8 cellular contexts compared by ENCODE assay signal in genomic region chr6:43724914-43725642, GRCh38. TPM values are rescaled to one million over a fixed set of nuclear protein-coding genes. Genes with fewer than 3 reads are reported as not detected.
DNase-seq lines count a peak whose midpoint lies in the region; ATAC-seq and TF ChIP-seq lines count a peak whose summit lies in the region.

No MANE protein-coding gene starts in this region.

- WGBS in ovary, 3 donors, result 51 to 61% (median 53%) methylated on average over 17 of the region's 17 CpGs
- WGBS in aorta, 2 donors, result 74 to 77% methylated on average over 16 to 17 of the region's 17 CpGs

- CTCF ChIA-PET in activated CD8-positive, alpha-beta T cell treated with anti-CD3 and anti-CD28 coated beads for 36 hours (lab: Charles Lee), result interaction anchor here (0.7 to 4.8 kb wide), 31 partner anchors 9 to 355 kb away, joined by 3 to 69 read pairs (median 5); partner anchors contain the start of gene VEGFA

- H3K27me3 Mint-ChIP-seq in activated CD8-positive, alpha-beta T cell treated with anti-CD3 and anti-CD28 coated beads for 36 hours, result no peaks in the 10 kb centered on the region

- ATAC-seq in HG02885 (IDR thresholded peaks at IDR 0.05; ENCODE audit: poor library complexity, unreplicated experiment), result peak; percentile 80
- peak; percentile 71 for ATAC-seq in activated CD8-positive, alpha-beta T cell treated with anti-CD3 and anti-CD28 coated beads for 36 hours
- ATAC-seq in aorta (ENCODE audit: low FRiP score), result peak; percentile 81

- no peaks in the 10 kb centered on the region for H3K9me3 ChIP-seq in ovary
- H3K9me3 ChIP-seq in aorta (ENCODE audit: control insufficient read depth, low read length), result no peaks in the 10 kb centered on the region

- H3K27ac Mint-ChIP-seq in activated CD8-positive, alpha-beta T cell treated with anti-CD3 and anti-CD28 coated beads for 36 hours, result peak overlapping the region; percentile 91

- TF ChIP-seq POLR2A in ovary (IDR thresholded peaks at IDR 0.05), result no peak

- no peaks in the 10 kb centered on the region for H3K4me1 ChIP-seq in ovary (ENCODE audit: insufficient read depth)
- H3K4me1 ChIP-seq in aorta (ENCODE audit: control insufficient read depth in 1 of 2, insufficient read depth in 2 of 2, low read length in 2 of 2), result no peaks in the 10 kb centered on the region

- intact Hi-C loops in activated CD8-positive, alpha-beta T cell treated with anti-CD3 and anti-CD28 coated beads for 36 hours (cut with micrococcal nuclease), result loop anchor here (2.0 to 5.0 kb wide), 2 partner anchors 47 to 350 kb away; partner anchors contain the start of gene VEGFA
- intact Hi-C loops in ovary (cut with DNase I), result no loop called here
- intact Hi-C loops in aorta (cut with DNase I), result loop anchor here in 1 of 2 donors (2.0 to 5.0 kb wide), 2 partner anchors 58 to 354 kb away; no protein-coding TSS in a partner anchor

- in situ Hi-C loops in GM13977 (cut with MboI; ENCODE audit: low pct_unique_long_range_greater_than_20kb, low sequenced_read_pairs, unreplicated experiment), result no loop called here

- TF ChIP-seq EP300 in ovary (IDR thresholded peaks at IDR 0.05), result no peak

- H3K4me3 ChIP-seq in ovary (no peak overlapping the region), aorta (ENCODE audit: low read length in 2 of 2) (no peak overlapping the region)

- peak; percentile 73 for DNase-seq in GM13977 (ENCODE audit: low spot score)
- peak; percentile 89 for DNase-seq in NCI-H510A (lab: John Stamatoyannopoulos, UW)
- DNase-seq in activated CD8-positive, alpha-beta T cell treated with anti-CD3 and anti-CD28 coated beads for 36 hours, result peak; percentile 94
- DNase-seq in epidermal melanocyte (ENCODE audit: insufficient read length, low spot score), result peak; percentile 44
- peak; percentile 43 to 79 (median 69) for DNase-seq in ovary
- DNase-seq in aorta, result peak; percentile 87 to 89
- no peak for DNase-seq in cerebellum (ENCODE audit: low spot score)

- H3K4me1 Mint-ChIP-seq in activated CD8-positive, alpha-beta T cell treated with anti-CD3 and anti-CD28 coated beads for 36 hours (ENCODE audit: low read depth), result peaks cover 35% of the 10 kb centered on the region

- H3K9me3 Mint-ChIP-seq in activated CD8-positive, alpha-beta T cell treated with anti-CD3 and anti-CD28 coated beads for 36 hours, result peaks cover 2% of the 10 kb centered on the region

- H3K27me3 ChIP-seq in ovary (no peaks in the 10 kb centered on the region), aorta (ENCODE audit: control insufficient read depth in 1 of 2, insufficient read depth in 2 of 2, low read length in 1 of 2) (no peaks in the 10 kb centered on the region)

- POLR2A ChIA-PET in activated CD8-positive, alpha-beta T cell treated with anti-CD3 and anti-CD28 coated beads for 36 hours (lab: Charles Lee), result interaction anchor here (0.8 to 2.2 kb wide), 12 partner anchors 10 to 353 kb away, joined by 3 to 26 read pairs (median 4); partner anchors contain the start of genes GTPBP2 and VEGFA

- no peaks in the 10 kb centered on the region for H3K36me3 ChIP-seq in ovary
- no peaks in the 10 kb centered on the region for H3K36me3 ChIP-seq in aorta (ENCODE audit: control insufficient read depth in 1 of 2, insufficient read depth in 2 of 2, low read length in 1 of 2)

- TF ChIP-seq CTCF in GM13977 (IDR thresholded peaks at IDR 0.05; ENCODE audit: extremely low read depth, insufficient read depth, missing control alignments), result no peak
- no peak for TF ChIP-seq CTCF in activated CD8-positive, alpha-beta T cell treated with anti-CD3 and anti-CD28 coated beads for 36 hours (IDR thresholded peaks at IDR 0.05)
- TF ChIP-seq CTCF in ovary (IDR thresholded peaks at IDR 0.05), result no peak

- no peaks in the 10 kb centered on the region for H3K36me3 Mint-ChIP-seq in activated CD8-positive, alpha-beta T cell treated with anti-CD3 and anti-CD28 coated beads for 36 hours (ENCODE audit: low read depth)

- no peak overlapping the region for H3K27ac ChIP-seq in ovary
- H3K27ac ChIP-seq in aorta (ENCODE audit: low read depth in 1 of 2, low read length in 2 of 2), result no peak overlapping the region

- peak overlapping the region; percentile 52 for H3K4me3 Mint-ChIP-seq in activated CD8-positive, alpha-beta T cell treated with anti-CD3 and anti-CD28 coated beads for 36 hours

RNA-seq across cellular contexts. Expression of gene MRPS18A, which starts 37.5 kb away (rescaled TPM):
- 10 to 100 TPM; 45.4 to 52.9 TPM for total RNA-seq in activated CD8-positive, alpha-beta T cell treated with anti-CD3 and anti-CD28 coated beads for 36 hours
- 10 to 100 TPM; 21.9 to 44.1 (median 25.9) TPM for total RNA-seq in ovary
- 10 to 100 TPM; 35.1 to 45.0 TPM for polyA plus RNA-seq in ovary
- total RNA-seq in aorta, result 10 to 100 TPM; 26.1 to 26.5 TPM
- polyA plus RNA-seq in aorta, result 10 to 100 TPM; 41.8 to 50.2 TPM
- total RNA-seq in cerebellum, result 17.0 TPM

RNA-seq across cellular contexts. Expression of gene VEGFA, which starts 44.9 kb away (rescaled TPM):
- 100 to 1,000 TPM in 1 of 2 experiments, 10 to 100 TPM in 1; 93.7 to 104 TPM for total RNA-seq in activated CD8-positive, alpha-beta T cell treated with anti-CD3 and anti-CD28 coated beads for 36 hours
- total RNA-seq in ovary (100 to 1,000 TPM in 1 of 7 donors, 10 to 100 TPM in 6; 19.2 to 123 (median 45.2) TPM), aorta (100 to 1,000 TPM; 107 to 247 TPM), cerebellum (34.4 TPM)
- polyA plus RNA-seq in ovary (10 to 100 TPM; 20.8 to 44.7 TPM), aorta (1 to 10 TPM; 7.6 to 8.0 TPM)
